ENCODE assay signal across 17 cellular contexts in genomic region chr16:86531193-86531550, GRCh38. TPM values are rescaled to one million over a fixed set of nuclear protein-coding genes. Genes with fewer than 3 reads are reported as not detected.
DNase-seq lines count a peak whose midpoint lies in the region; ATAC-seq and TF ChIP-seq lines count a peak whose summit lies in the region.
"Had no signal": no experiment of that assay in that cellular context is flagged by ENCODE, and none has a peak within 500 bp of the region (broad histone marks: within the 10 kb centered on the region; RNA-seq: fewer than 3 reads in every experiment).

No MANE protein-coding gene starts in this region.

- 10 to 33% (median 16%) methylated on average over 7 of the region's 7 CpGs for WGBS in ovary, 3 donors

- no peaks in the 10 kb centered on the region for H3K27me3 Mint-ChIP-seq in activated T-helper 1 cell treated with anti-CD3 and anti-CD28 coated beads, Interleukin-12 subunit alpha, Interleukin-12 subunit beta, Interleukin-2, Interleukin-4 antibody, amounts not matched to agents 30 ng/mL and 10 ng/mL and 1 ng/mL, durations not matched to agents 14 hours and 24 hours and 36 hours (ENCODE audit: insufficient read depth)

- H3K4me3 Mint-ChIP-seq in activated T-helper 1 cell treated with anti-CD3 and anti-CD28 coated beads, Interleukin-12 subunit alpha, Interleukin-12 subunit beta, Interleukin-2, Interleukin-4 antibody, amounts not matched to agents 30 ng/mL and 10 ng/mL and 1 ng/mL, durations not matched to agents 14 hours and 24 hours and 36 hours, result no peak overlapping the region
- H3K4me3 Mint-ChIP-seq: activated naive CD4-positive, alpha-beta T cell treated with anti-CD3 and anti-CD28 coated beads for 36 hours had no signal

- peak; percentile 92 for DNase-seq in Ammon's horn (ENCODE audit: low spot score)
- DNase-seq in colonic mucosa, result peak; percentile 57
- peak; percentile 67 for DNase-seq in left ventricle myocardium inferior
- DNase-seq in ovary, result peak; percentile 87 to 92 (median 90)
- DNase-seq in activated T-helper 1 cell treated with anti-CD3 and anti-CD28 coated beads, Interleukin-12 subunit alpha, Interleukin-12 subunit beta, Interleukin-2, Interleukin-4 antibody, amounts not matched to agents 30 ng/mL and 10 ng/mL and 1 ng/mL, durations not matched to agents 14 hours and 24 hours and 36 hours (ENCODE audit: low spot score), result no peak
- DNase-seq in Karpas-422, result no peak
- DNase-seq: activated naive CD4-positive, alpha-beta T cell treated with anti-CD3 and anti-CD28 coated beads for 36 hours; cerebellar nuclear complex; foreskin keratinocyte; NCI-H187 treated with DMSO at 0.1 percent for 48 hours had no signal

- no peak for TF ChIP-seq EP300 in ovary (IDR thresholded peaks at IDR 0.05)

- ATAC-seq in HG03025 (IDR thresholded peaks at IDR 0.05; ENCODE audit: low FRiP score, unreplicated experiment) (no peak), HG03039 (IDR thresholded peaks at IDR 0.05; ENCODE audit: unreplicated experiment) (no peak)
- ATAC-seq: foreskin keratinocyte, left colon had no signal

- no peak overlapping the region for H3K4me2 ChIP-seq in Karpas-422 (ENCODE audit: low read depth, low read length, poor library complexity, severe bottlenecking)

- H3K27ac Mint-ChIP-seq in activated T-helper 1 cell treated with anti-CD3 and anti-CD28 coated beads, Interleukin-12 subunit alpha, Interleukin-12 subunit beta, Interleukin-2, Interleukin-4 antibody, amounts not matched to agents 30 ng/mL and 10 ng/mL and 1 ng/mL, durations not matched to agents 14 hours and 24 hours and 36 hours, result no peak overlapping the region
- H3K27ac Mint-ChIP-seq: activated naive CD4-positive, alpha-beta T cell treated with anti-CD3 and anti-CD28 coated beads for 36 hours had no signal

- H3K4me1 Mint-ChIP-seq in activated T-helper 1 cell treated with anti-CD3 and anti-CD28 coated beads, Interleukin-12 subunit alpha, Interleukin-12 subunit beta, Interleukin-2, Interleukin-4 antibody, amounts not matched to agents 30 ng/mL and 10 ng/mL and 1 ng/mL, durations not matched to agents 14 hours and 24 hours and 36 hours (ENCODE audit: low read depth), result no peaks in the 10 kb centered on the region

- H3K27ac ChIP-seq in colonic mucosa, result no peak overlapping the region
- peak overlapping the region; percentile 26 for H3K27ac ChIP-seq in left ventricle myocardium inferior (replicated peaks)
- H3K27ac ChIP-seq in ovary, result peak overlapping the region; percentile 76 to 88
- H3K27ac ChIP-seq in Karpas-422 (ENCODE audit: low read length), result no peak overlapping the region
- H3K27ac ChIP-seq: foreskin keratinocyte, HL-60, SK-N-MC had no signal

- TF ChIP-seq CTCF in colonic mucosa (IDR thresholded peaks at IDR 0.05), result no peak
- no peak for TF ChIP-seq CTCF in left ventricle myocardium inferior (IDR thresholded peaks at IDR 0.05; ENCODE audit: borderline replicate concordance)
- TF ChIP-seq CTCF in ovary (IDR thresholded peaks at IDR 0.05), result no peak

- no peaks in the 10 kb centered on the region for H3K27me3 ChIP-seq in colonic mucosa
- no peaks in the 10 kb centered on the region for H3K27me3 ChIP-seq in left ventricle myocardium inferior (ENCODE audit: low read depth)
- H3K27me3 ChIP-seq in ovary, result no peaks in the 10 kb centered on the region
- H3K27me3 ChIP-seq in Karpas-422 (ENCODE audit: low read length), result no peaks in the 10 kb centered on the region
- H3K27me3 ChIP-seq: foreskin keratinocyte had no signal

- TF ChIP-seq POLR2A in ovary (IDR thresholded peaks at IDR 0.05), result no peak

- no peaks in the 10 kb centered on the region for H3K79me2 ChIP-seq in Karpas-422 (ENCODE audit: low read length)

- H3K36me3 ChIP-seq in colonic mucosa (no peaks in the 10 kb centered on the region), left ventricle myocardium inferior (peaks cover 27% of the 10 kb centered on the region), ovary (no peaks in the 10 kb centered on the region), Karpas-422 (ENCODE audit: insufficient read depth, low read length) (no peaks in the 10 kb centered on the region)

- intact Hi-C loops in colonic mucosa (cut with DNase I) (no loop called here), left ventricle myocardium inferior (cut with micrococcal nuclease) (no loop called here), ovary (cut with DNase I) (no loop called here)
- intact Hi-C loops in activated T-helper 1 cell treated with anti-CD3 and anti-CD28 coated beads, Interleukin-12 subunit alpha, Interleukin-12 subunit beta, Interleukin-2, Interleukin-4 antibody, amounts not matched to agents 30 ng/mL and 10 ng/mL and 1 ng/mL, durations not matched to agents 14 hours and 24 hours and 36 hours (cut with micrococcal nuclease), result no loop called here

- H2AFZ ChIP-seq in Karpas-422 (ENCODE audit: low read length), result no peak overlapping the region

- no peaks in the 10 kb centered on the region for H3K9me3 ChIP-seq in colonic mucosa
- H3K9me3 ChIP-seq in left ventricle myocardium inferior (replicated peaks), result no peaks in the 10 kb centered on the region
- H3K9me3 ChIP-seq in ovary, result no peaks in the 10 kb centered on the region
- H3K9me3 ChIP-seq in Karpas-422 (ENCODE audit: low read length), result no peaks in the 10 kb centered on the region

- H3K4me1 ChIP-seq in colonic mucosa, result no peaks in the 10 kb centered on the region
- peaks cover 14% of the 10 kb centered on the region for H3K4me1 ChIP-seq in left ventricle myocardium inferior
- H3K4me1 ChIP-seq in ovary (ENCODE audit: insufficient read depth), result peaks cover 7% of the 10 kb centered on the region
- no peaks in the 10 kb centered on the region for H3K4me1 ChIP-seq in Karpas-422 (ENCODE audit: low read length)
- H3K4me1 ChIP-seq: foreskin keratinocyte had no signal

- H3K36me3 Mint-ChIP-seq in activated T-helper 1 cell treated with anti-CD3 and anti-CD28 coated beads, Interleukin-12 subunit alpha, Interleukin-12 subunit beta, Interleukin-2, Interleukin-4 antibody, amounts not matched to agents 30 ng/mL and 10 ng/mL and 1 ng/mL, durations not matched to agents 14 hours and 24 hours and 36 hours (ENCODE audit: low read depth), result peaks cover 5% of the 10 kb centered on the region

- H3K4me3 ChIP-seq in colonic mucosa, result no peak overlapping the region
- H3K4me3 ChIP-seq in left ventricle myocardium inferior, result no peak overlapping the region
- no peak overlapping the region for H3K4me3 ChIP-seq in ovary
- H3K4me3 ChIP-seq in Karpas-422 (ENCODE audit: low read length), result no peak overlapping the region
- H3K4me3 ChIP-seq: SK-N-MC had no signal

- H4K20me1 ChIP-seq in Karpas-422 (ENCODE audit: insufficient read depth, low read depth, low read length), result no peaks in the 10 kb centered on the region; the same call in 1 of the 2 replicates

- H3K9me2 ChIP-seq in Karpas-422 (replicated peaks; ENCODE audit: insufficient read depth, low read length), result no peaks in the 10 kb centered on the region

- no peaks in the 10 kb centered on the region for H3K9me3 Mint-ChIP-seq in activated T-helper 1 cell treated with anti-CD3 and anti-CD28 coated beads, Interleukin-12 subunit alpha, Interleukin-12 subunit beta, Interleukin-2, Interleukin-4 antibody, amounts not matched to agents 30 ng/mL and 10 ng/mL and 1 ng/mL, durations not matched to agents 14 hours and 24 hours and 36 hours

- H3K9ac ChIP-seq in colonic mucosa (ENCODE audit: low read depth in 2 of 2, low read length in 2 of 2) (no peak overlapping the region), Karpas-422 (ENCODE audit: low read length) (no peak overlapping the region)

RNA-seq across cellular contexts. Expression of gene FOXF1, which starts 20.8 kb away (rescaled TPM):
- total RNA-seq in colonic mucosa (10 to 100 TPM in 1 of 2 donors, 1 to 10 TPM in 1; 6.3 to 12.1 TPM), left ventricle myocardium inferior (0.33 TPM), ovary (1 to 10 TPM in 2 of 7 donors, under 1 TPM in 5; 0.22 to 1.5 (median 0.45) TPM)
- under 1 TPM; 0.23 to 0.70 TPM for polyA plus RNA-seq in ovary
- total RNA-seq in activated T-helper 1 cell treated with anti-CD3 and anti-CD28 coated beads, Interleukin-12 subunit alpha, Interleukin-12 subunit beta, Interleukin-2, Interleukin-4 antibody, amounts not matched to agents 30 ng/mL and 10 ng/mL and 1 ng/mL, durations not matched to agents 14 hours and 24 hours and 36 hours, result not detected in 2 replicates
- total RNA-seq in Karpas-422 (2014; rRNA removed; shearing (Covaris generic); ENCODE audit: low replicate concordance), result not detected in 2 replicates
- total RNA-seq: activated naive CD4-positive, alpha-beta T cell treated with anti-CD3 and anti-CD28 coated beads for 36 hours; foreskin keratinocyte had no signal
- polyA plus RNA-seq: foreskin keratinocyte, neural cell had no signal

RNA-seq across cellular contexts. Expression of gene MTHFSD, which starts 23.9 kb away (rescaled TPM):
- total RNA-seq in colonic mucosa (10 to 100 TPM; 15.4 to 23.7 TPM), left ventricle myocardium inferior (10.2 TPM), ovary (10 to 100 TPM; 12.4 to 24.9 (median 22.5) TPM)
- polyA plus RNA-seq in ovary, result 10 to 100 TPM; 11.0 to 16.5 TPM
- 30.6 and 31.8 TPM in 2 replicates for total RNA-seq in activated T-helper 1 cell treated with anti-CD3 and anti-CD28 coated beads, Interleukin-12 subunit alpha, Interleukin-12 subunit beta, Interleukin-2, Interleukin-4 antibody, amounts not matched to agents 30 ng/mL and 10 ng/mL and 1 ng/mL, durations not matched to agents 14 hours and 24 hours and 36 hours
- 18.8 and 21.8 TPM in 2 replicates for total RNA-seq in Karpas-422 (2014; rRNA removed; shearing (Covaris generic); ENCODE audit: low replicate concordance)

RNA-seq across cellular contexts. Expression of gene FOXC2, which starts 35.5 kb away (rescaled TPM):
- total RNA-seq in colonic mucosa (under 1 TPM; 0.11 to 0.22 TPM), left ventricle myocardium inferior (1.5 TPM), ovary (1 to 10 TPM in 1 of 7 donors, under 1 TPM in 6; 0.10 to 1.3 (median 0.35) TPM)
- polyA plus RNA-seq in ovary, result 1 to 10 TPM in 1 of 2 donors, under 1 TPM in 1; 0.47 to 2.5 TPM
- not detected in 2 replicates for total RNA-seq in activated T-helper 1 cell treated with anti-CD3 and anti-CD28 coated beads, Interleukin-12 subunit alpha, Interleukin-12 subunit beta, Interleukin-2, Interleukin-4 antibody, amounts not matched to agents 30 ng/mL and 10 ng/mL and 1 ng/mL, durations not matched to agents 14 hours and 24 hours and 36 hours
- 0.07 TPM in 1 of 2 replicates, not detected in the other for total RNA-seq in Karpas-422 (2014; rRNA removed; shearing (Covaris generic); ENCODE audit: low replicate concordance)
- total RNA-seq: activated naive CD4-positive, alpha-beta T cell treated with anti-CD3 and anti-CD28 coated beads for 36 hours; foreskin keratinocyte had no signal
- polyA plus RNA-seq: foreskin keratinocyte, neural cell had no signal

RNA-seq across cellular contexts. Expression of gene FOXL1, which starts 47.2 kb away (rescaled TPM):
- total RNA-seq in colonic mucosa, result 1 to 10 TPM; 2.5 to 3.2 TPM
- total RNA-seq in left ventricle myocardium inferior, result 0.38 TPM
- under 1 TPM in 6 of 7 donors, not detected in 1; 0.10 to 0.51 (median 0.34) TPM for total RNA-seq in ovary
- polyA plus RNA-seq in ovary, result 1 to 10 TPM in 1 of 2 donors, under 1 TPM in 1; 0.51 to 1.3 TPM
- 0.05 TPM in 1 of 2 replicates, not detected in the other for total RNA-seq in activated T-helper 1 cell treated with anti-CD3 and anti-CD28 coated beads, Interleukin-12 subunit alpha, Interleukin-12 subunit beta, Interleukin-2, Interleukin-4 antibody, amounts not matched to agents 30 ng/mL and 10 ng/mL and 1 ng/mL, durations not matched to agents 14 hours and 24 hours and 36 hours
- not detected in 2 replicates for total RNA-seq in Karpas-422 (2014; rRNA removed; shearing (Covaris generic); ENCODE audit: low replicate concordance)
- total RNA-seq: activated naive CD4-positive, alpha-beta T cell treated with anti-CD3 and anti-CD28 coated beads for 36 hours; subcutaneous adipose tissue had no signal

Comparison
In these comparisons a context has a peak if more than half of its experiments do, and no peak if none do; other contexts are left out.
1. DNase-seq: peak in Ammon's horn (single experiment), colonic mucosa (single experiment), left ventricle myocardium inferior (single experiment) and ovary (5 of 5); none in activated T-helper 1 cell treated with anti-CD3 and anti-CD28 coated beads, Interleukin-12 subunit alpha, Interleukin-12 subunit beta, Interleukin-2, Interleukin-4 antibody, amounts not matched to agents 30 ng/mL and 10 ng/mL and 1 ng/mL, durations not matched to agents 14 hours and 24 hours and 36 hours (single experiment) and Karpas-422 (single experiment).
2. H3K27ac ChIP-seq: peak in left ventricle myocardium inferior (single experiment) and ovary (2 of 2); none in colonic mucosa (single experiment) and Karpas-422 (single experiment).